16 cellular contexts compared by ENCODE assay signal in genomic region chr3:126158016-126158911, GRCh38. TPM values are rescaled to one million over a fixed set of nuclear protein-coding genes. Genes with fewer than 3 reads are reported as not detected.
"Had no signal": no experiment of that assay in that cellular context is flagged by ENCODE, and none has a peak within 500 bp of the region (broad histone marks: within the 10 kb centered on the region; RNA-seq: fewer than 3 reads in every experiment).

No MANE protein-coding gene starts in this region.

- H3K27me3 ChIP-seq: adrenal gland had no signal

- ATAC-seq: left colon; natural killer cell; stimulated activated naive CD8-positive, alpha-beta T cell treated with anti-CD3 and anti-CD28 coated beads, Interleukin-15, amount 100 ng/mL, for 72 hours had no signal

- H3K4me1 ChIP-seq: adrenal gland had no signal

- H3K36me3 ChIP-seq: adrenal gland had no signal

- H3K4me3 ChIP-seq: adrenal gland, coronary artery, thoracic aorta had no signal

- H3K9me3 ChIP-seq: adrenal gland, thoracic aorta had no signal

- H3K27ac ChIP-seq: adrenal gland, coronary artery, epithelial cell of prostate, thoracic aorta had no signal

- DNase-seq: activated CD4-positive, alpha-beta T cell treated with anti-CD3 and anti-CD28 coated beads for 4 hours; activated naive CD4-positive, alpha-beta T cell treated with anti-CD3 and anti-CD28 coated beads, Interleukin-2, amount 50 U/mL, for 16 hours; activated T-cell treated with anti-CD3 and anti-CD28 coated beads, Interleukin-2, amount 50 U/mL, for 1 hour; caudate nucleus; effector memory CD4-positive, alpha-beta T cell; immature natural killer cell; left colon; natural killer cell; stimulated activated CD4-positive, alpha-beta T cell treated with anti-CD3 and anti-CD28 coated beads, Interleukin-4, amount 100 ng/mL, for 4 hours; stimulated activated naive CD8-positive, alpha-beta T cell treated with anti-CD3 and anti-CD28 coated beads, Interleukin-15, amount 100 ng/mL, for 72 hours; T-helper 1 cell had no signal

RNA-seq across cellular contexts. Expression of gene ALDH1L1, which starts 22.1 kb away (rescaled TPM):
- total RNA-seq: glomerular endothelial cell, natural killer cell had no signal
- polyA plus RNA-seq: immature natural killer cell had no signal
